1 cellular context compared by ENCODE assay signal in genomic region chr1:160544647-160545046, GRCh38.
TF ChIP-seq lines count a peak whose summit lies in the region.

No MANE protein-coding gene starts in this region.

TF ChIP-seq in HCT116, 20 proteins besides CTCF, POLR2A, EP300 and RAD21 (continued from another document):
- TF ChIP-seq ZBTB33 (IDR thresholded peaks at IDR 0.05; ENCODE audit: extremely low read depth, insufficient replicate concordance, low read length) (no peak), REST (IDR thresholded peaks at IDR 0.05; ENCODE audit: low read depth) (no peak), EGR1 (IDR thresholded peaks at IDR 0.05; ENCODE audit: low read depth) (no peak), CBX3 (IDR thresholded peaks at IDR 0.05; ENCODE audit: low read depth) (no peak), POLR2AphosphoS5 (IDR thresholded peaks at IDR 0.05; ENCODE audit: low read depth, low read length) (no peak), JUND (IDR thresholded peaks at IDR 0.05) (no peak), CEBPB (IDR thresholded peaks at IDR 0.05; ENCODE audit: low read depth) (no peak), FOSL1 (IDR thresholded peaks at IDR 0.05; ENCODE audit: low read depth) (no peak), SIN3A (IDR thresholded peaks at IDR 0.05; ENCODE audit: low read depth) (no peak)
TF ChIP-seq in HCT116: peak in this region for 0.
